Comparison of ENCODE assay signal across 7 cellular contexts in genomic region chr14:55128386-55129085, GRCh38. TPM values are rescaled to one million over a fixed set of nuclear protein-coding genes. Genes with fewer than 3 reads are reported as not detected.
A peak's percentile ranks its signal among the peaks of the same experiment; 100 is the strongest.
DNase-seq lines count a peak whose midpoint lies in the region; ATAC-seq and TF ChIP-seq lines count a peak whose summit lies in the region.

No MANE protein-coding gene starts in this region.

- peaks cover 14% of the 10 kb centered on the region for H3K36me3 Mint-ChIP-seq in activated T-helper 2 cell treated with anti-CD3 and anti-CD28 coated beads, Interferon-gamma antibody, Interleukin-2, Interleukin-4, amounts not matched to agents 10 μg/mL and 5 μg/mL and 100 μg/mL, durations not matched to agents 14 hours and 24 hours and 36 hours (ENCODE audit: low read depth)
- peaks cover 0 to 3% (median 0%) of the 10 kb centered on the region in 3 donors for H3K36me3 Mint-ChIP-seq in immature natural killer cell

- no peaks in the 10 kb centered on the region for H3K27me3 ChIP-seq in stomach

- H3K4me1 ChIP-seq in stomach: peaks cover 38 to 88% (median 55%) of the 10 kb centered on the region in 4 donors

- peak overlapping the region; percentile 79 for H3K4me3 Mint-ChIP-seq in activated T-helper 2 cell treated with anti-CD3 and anti-CD28 coated beads, Interferon-gamma antibody, Interleukin-2, Interleukin-4, amounts not matched to agents 10 μg/mL and 5 μg/mL and 100 μg/mL, durations not matched to agents 14 hours and 24 hours and 36 hours (ENCODE audit: low read depth)
- H3K4me3 Mint-ChIP-seq in immature natural killer cell: peak overlapping the region; percentile 78 to 89 (median 83)

- no peak for TF ChIP-seq CTCF in stomach (IDR thresholded peaks at IDR 0.05)

- ATAC-seq in HG03378 (IDR thresholded peaks at IDR 0.05; ENCODE audit: unreplicated experiment) (peak; percentile 6), HG02623 (IDR thresholded peaks at IDR 0.05; ENCODE audit: unreplicated experiment) (no peak)

- H3K4me3 ChIP-seq in stomach: peak overlapping the region; percentile 64 to 85 (median 72)

- 12 to 17% (median 15%) methylated on average over 20 of the region's 20 CpGs for WGBS in stomach, 5 donors

- H3K27ac Mint-ChIP-seq in activated T-helper 2 cell treated with anti-CD3 and anti-CD28 coated beads, Interferon-gamma antibody, Interleukin-2, Interleukin-4, amounts not matched to agents 10 μg/mL and 5 μg/mL and 100 μg/mL, durations not matched to agents 14 hours and 24 hours and 36 hours: no peak overlapping the region
- peak overlapping the region in 4 of 6 donors; percentile 24 to 87 (median 64) for H3K27ac Mint-ChIP-seq in immature natural killer cell

- TF ChIP-seq POLR2A in stomach (IDR thresholded peaks at IDR 0.05): peak in 1 of 4 donors; percentile 14

- no peak for TF ChIP-seq EP300 in stomach (IDR thresholded peaks at IDR 0.05)

- DNase-seq in activated T-helper 2 cell treated with anti-CD3 and anti-CD28 coated beads, Interferon-gamma antibody, Interleukin-2, Interleukin-4, amounts not matched to agents 10 μg/mL and 5 μg/mL and 100 μg/mL, durations not matched to agents 14 hours and 24 hours and 36 hours (ENCODE audit: low spot score): no peak
- DNase-seq in immature natural killer cell (no peak), stomach (no peak), Ammon's horn (ENCODE audit: low spot score) (no peak)
- DNase-seq in stimulated activated CD4-positive, alpha-beta T cell treated with anti-CD3 and anti-CD28 coated beads, Interleukin-4, amount 100 ng/mL, for 24 hours: no peak

- H3K36me3 ChIP-seq in stomach: peaks cover 0 to 10% (median 2%) of the 10 kb centered on the region in 4 donors

- intact Hi-C loops in activated T-helper 2 cell treated with anti-CD3 and anti-CD28 coated beads, Interferon-gamma antibody, Interleukin-2, Interleukin-4, amounts not matched to agents 10 μg/mL and 5 μg/mL and 100 μg/mL, durations not matched to agents 14 hours and 24 hours and 36 hours (cut with micrococcal nuclease): loop anchor here (2.0 to 5.0 kb wide), 2 partner anchors 26 to 36 kb away; no protein-coding TSS in a partner anchor
- intact Hi-C loops in stomach (cut with DNase I; ENCODE audit: low total_unique reads): no loop called here

- no peaks in the 10 kb centered on the region for H3K9me3 Mint-ChIP-seq in activated T-helper 2 cell treated with anti-CD3 and anti-CD28 coated beads, Interferon-gamma antibody, Interleukin-2, Interleukin-4, amounts not matched to agents 10 μg/mL and 5 μg/mL and 100 μg/mL, durations not matched to agents 14 hours and 24 hours and 36 hours
- H3K9me3 Mint-ChIP-seq in immature natural killer cell: no peaks in the 10 kb centered on the region

- no peaks in the 10 kb centered on the region for H3K9me3 ChIP-seq in stomach

- H3K27me3 Mint-ChIP-seq in activated T-helper 2 cell treated with anti-CD3 and anti-CD28 coated beads, Interferon-gamma antibody, Interleukin-2, Interleukin-4, amounts not matched to agents 10 μg/mL and 5 μg/mL and 100 μg/mL, durations not matched to agents 14 hours and 24 hours and 36 hours (ENCODE audit: low read depth): peaks cover 17% of the 10 kb centered on the region
- peaks cover 0 to 2% (median 0%) of the 10 kb centered on the region in 3 donors for H3K27me3 Mint-ChIP-seq in immature natural killer cell (ENCODE audit: low read depth in 3 of 3)

- peaks cover 33% of the 10 kb centered on the region for H3K4me1 Mint-ChIP-seq in activated T-helper 2 cell treated with anti-CD3 and anti-CD28 coated beads, Interferon-gamma antibody, Interleukin-2, Interleukin-4, amounts not matched to agents 10 μg/mL and 5 μg/mL and 100 μg/mL, durations not matched to agents 14 hours and 24 hours and 36 hours (ENCODE audit: low read depth)
- H3K4me1 Mint-ChIP-seq in immature natural killer cell: peaks cover 42 to 57% of the 10 kb centered on the region in 2 donors

- peak overlapping the region; percentile 92 to 99 (median 98) for H3K27ac ChIP-seq in stomach

RNA-seq across cellular contexts. Expression of gene LGALS3, which starts 0.5 kb away (rescaled TPM):
- total RNA-seq in activated T-helper 2 cell treated with anti-CD3 and anti-CD28 coated beads, Interferon-gamma antibody, Interleukin-2, Interleukin-4, amounts not matched to agents 10 μg/mL and 5 μg/mL and 100 μg/mL, durations not matched to agents 14 hours and 24 hours and 36 hours: 14.8 and 18.7 TPM in 2 replicates
- polyA plus RNA-seq in immature natural killer cell: 10 to 100 TPM; 23.3 to 58.2 (median 40.5) TPM
- total RNA-seq in stomach: 100 to 1,000 TPM; 163 to 275 (median 222) TPM
- 100 to 1,000 TPM; 415 to 676 (median 423) TPM for polyA plus RNA-seq in stomach
